In genomic region chr5:141835928-141836667, GRCh38 we compare ENCODE assay signal across 14 cellular contexts. TPM values are rescaled to one million over a fixed set of nuclear protein-coding genes. Genes with fewer than 3 reads are reported as not detected.
DNase-seq lines count a peak whose midpoint lies in the region; ATAC-seq, FAIRE-seq and TF ChIP-seq lines count a peak whose summit lies in the region.
"Had no signal": no experiment of that assay in that cellular context is flagged by ENCODE, and none has a peak within 500 bp of the region (broad histone marks: within the 10 kb centered on the region; RNA-seq: fewer than 3 reads in every experiment).

No MANE protein-coding gene starts in this region.

- H3K36me3 ChIP-seq in left ventricle myocardium inferior = no peaks in the 10 kb centered on the region
- no peaks in the 10 kb centered on the region for H3K36me3 ChIP-seq in pancreas

- intact Hi-C loops in left ventricle myocardium inferior (cut with micrococcal nuclease) = no loop called here
- intact Hi-C loops in sciatic nerve (cut with DNase I) = no loop called here
- intact Hi-C loops in pancreas (cut with DNase I) = no loop called here

- H3K27ac ChIP-seq in VCaP (peak overlapping the region; percentile 31; the same call in 1 of the 2 replicates), left ventricle myocardium inferior (replicated peaks) (peak overlapping the region; percentile 86), pancreas (peak overlapping the region in 1 of 4 donors; percentile 15)

- H3K27me3 ChIP-seq in left ventricle myocardium inferior (ENCODE audit: low read depth) (peaks cover 43% of the 10 kb centered on the region), pancreas (no peaks in the 10 kb centered on the region)

- no peak for TF ChIP-seq CTCF in VCaP (conservative IDR thresholded peaks at IDR 0.05)
- TF ChIP-seq CTCF in left ventricle myocardium inferior (IDR thresholded peaks at IDR 0.05; ENCODE audit: borderline replicate concordance) = no peak
- no peak for TF ChIP-seq CTCF in pancreas (IDR thresholded peaks at IDR 0.05)

- H3K9me3 ChIP-seq in left ventricle myocardium inferior (replicated peaks) = no peaks in the 10 kb centered on the region
- no peaks in the 10 kb centered on the region for H3K9me3 ChIP-seq in pancreas
- H3K9me3 ChIP-seq: Caco-2 had no signal

- DNase-seq in CD1c-positive myeloid dendritic cell (ENCODE audit: extremely low spot score) = peak; percentile 64
- peak; percentile 73 for DNase-seq in left ventricle myocardium inferior
- no peak for DNase-seq in sciatic nerve (ENCODE audit: low spot score)
- DNase-seq in pancreas = no peak
- no peak for DNase-seq in hippocampal formation (lab: John Stamatoyannopoulos, UW)
- no peak for DNase-seq in NAMALWA (ENCODE audit: low spot score)
- DNase-seq: Caco-2; left colon; PC-3; stimulated activated naive CD4-positive, alpha-beta T cell had no signal

- 64 to 68% methylated on average over 13 of the region's 13 CpGs for whole genome bisulfite sequencing in pancreas, 2 donors

- H3K4me3 ChIP-seq in left ventricle myocardium inferior (peak overlapping the region; percentile 25), pancreas (no peak overlapping the region)

- no peak for FAIRE-seq in pancreas (lab: Jason Lieb, UNC)
- FAIRE-seq: endometrium had no signal

- ATAC-seq in sciatic nerve (peak; percentile 43), pancreas (no peak), HG02678 (IDR thresholded peaks at IDR 0.05; ENCODE audit: unreplicated experiment) (no peak)
- ATAC-seq: activated T-helper 17 cell treated with anti-CD3 and anti-CD28 coated beads, Interleukin-2, amount 50 U/mL, for 72 hours; left colon; PC-3 had no signal

- H3K4me1 ChIP-seq in left ventricle myocardium inferior (peaks cover 72% of the 10 kb centered on the region), pancreas (peaks cover 3 to 15% (median 5%) of the 10 kb centered on the region in 3 donors)

RNA-seq across cellular contexts. Expression of gene PCDH1, which starts 42.1 kb away (rescaled TPM):
- total RNA-seq in left ventricle myocardium inferior (16.1 TPM), sciatic nerve (36.4 TPM), pancreas (10 to 100 TPM; 12.0 to 30.7 (median 16.2) TPM)
- 10 to 100 TPM in 1 of 2 donors, 1 to 10 TPM in 1; 6.8 to 10.1 TPM for polyA plus RNA-seq in pancreas

Comparison
In these comparisons a context has a peak if more than half of its experiments do, and no peak if none do; other contexts are left out.
1. DNase-seq: peak in CD1c-positive myeloid dendritic cell (single experiment) and left ventricle myocardium inferior (single experiment); none in sciatic nerve (single experiment), pancreas (0 of 6), hippocampal formation (0 of 2) and NAMALWA (single experiment).